In genomic region chr7:44760034-44760580, GRCh38 we compare ENCODE assay signal across 18 cellular contexts.
"Had no signal": no experiment of that assay in that cellular context is flagged by ENCODE, and none has a peak within 500 bp of the region (broad histone marks: within the 10 kb centered on the region; RNA-seq: fewer than 3 reads in every experiment).

No MANE protein-coding gene starts in this region.

- H3K27ac Mint-ChIP-seq: activated CD8-positive, alpha-beta memory T cell treated with anti-CD3 and anti-CD28 coated beads, Interleukin-2, amount 10 ng/mL, durations not matched to agents 7 days and 5 days; activated naive CD8-positive, alpha-beta T cell treated with anti-CD3 and anti-CD28 coated beads for 36 hours had no signal

- DNase-seq: activated CD4-positive, alpha-beta T cell treated with anti-CD3 and anti-CD28 coated beads, Interleukin-2, amount 50 U/mL, for 48 hours; activated CD8-positive, alpha-beta memory T cell treated with anti-CD3 and anti-CD28 coated beads, Interleukin-2, amount 10 ng/mL, durations not matched to agents 7 days and 5 days; activated naive CD4-positive, alpha-beta T cell; activated naive CD8-positive, alpha-beta T cell treated with anti-CD3 and anti-CD28 coated beads for 36 hours; amniotic stem cell; caudate nucleus; colonic mucosa; left ventricle myocardium superior; naive thymus-derived CD4-positive, alpha-beta T cell; sigmoid colon; stimulated activated CD4-positive, alpha-beta T cell treated with anti-CD3 and anti-CD28 coated beads, Interleukin-4, amount 100 ng/mL, for 4 hours; stimulated activated naive CD4-positive, alpha-beta T cell had no signal

- H3K4me3 ChIP-seq: colonic mucosa, gastroesophageal sphincter, pancreas, sigmoid colon, tibial nerve had no signal

- H3K4me3 Mint-ChIP-seq: activated CD8-positive, alpha-beta memory T cell treated with anti-CD3 and anti-CD28 coated beads, Interleukin-2, amount 10 ng/mL, durations not matched to agents 7 days and 5 days; activated naive CD8-positive, alpha-beta T cell treated with anti-CD3 and anti-CD28 coated beads for 36 hours; naive thymus-derived CD4-positive, alpha-beta T cell had no signal

- H3K27me3 ChIP-seq: colonic mucosa, gastroesophageal sphincter, pancreas, sigmoid colon, tibial nerve had no signal

- H3K4me1 ChIP-seq: pancreas had no signal

- H3K9me3 ChIP-seq: colonic mucosa, gastroesophageal sphincter, pancreas, sigmoid colon, tibial nerve had no signal

- FAIRE-seq: endometrium, pancreas, urothelium cell line had no signal

- H3K27ac ChIP-seq: colonic mucosa, pancreas had no signal

- H3K27me3 Mint-ChIP-seq: activated CD8-positive, alpha-beta memory T cell treated with anti-CD3 and anti-CD28 coated beads, Interleukin-2, amount 10 ng/mL, durations not matched to agents 7 days and 5 days; activated naive CD8-positive, alpha-beta T cell treated with anti-CD3 and anti-CD28 coated beads for 36 hours; naive thymus-derived CD4-positive, alpha-beta T cell had no signal

- ATAC-seq: activated CD8-positive, alpha-beta memory T cell treated with anti-CD3 and anti-CD28 coated beads, Interleukin-2, amount 10 ng/mL, durations not matched to agents 7 days and 5 days; esophagus mucosa; gastroesophageal sphincter; left ventricle myocardium superior; naive thymus-derived CD4-positive, alpha-beta T cell; pancreas had no signal

- H3K9me3 Mint-ChIP-seq: activated naive CD8-positive, alpha-beta T cell treated with anti-CD3 and anti-CD28 coated beads for 36 hours; naive thymus-derived CD4-positive, alpha-beta T cell had no signal
